In genomic region chr9:38068866-38069628, GRCh38 we compare ENCODE assay signal across 8 cellular contexts.
DNase-seq lines count a peak whose midpoint lies in the region; ATAC-seq and TF ChIP-seq lines count a peak whose summit lies in the region.

Gene SHB (minus strand): TSS chr9:38069227. CDS start chr9:38068645, 582 bp downstream.

- H3K9ac ChIP-seq in mucosa of stomach (ENCODE audit: low read length), result peak within 1 kb of the TSS; percentile 86

- peak; percentile 65 for TF ChIP-seq POLR2A in erythroblast (IDR thresholded peaks at IDR 0.05; ENCODE audit: low read length)

- no peaks in the 10 kb centered on the region for H3K27me3 ChIP-seq in mucosa of stomach (ENCODE audit: control insufficient read depth, insufficient read depth, low read length)

- DNase-seq in Ammon's horn (ENCODE audit: low spot score) (peak; percentile 90), GM19238 (ENCODE audit: insufficient read length, low spot score) (peak; percentile 96), NOMO-1 treated with dmso at 0.1 percent for 144 hours (lab: John Stamatoyannopoulos, UW; ENCODE audit: unreplicated experiment) (peak; percentile 15), activated T-cell treated with anti-CD3 and anti-CD28 coated beads for 4 hours (peak; percentile 73), erythroblast (lab: John Stamatoyannopoulos, UW) (peak; percentile 83 to 92)
- peak; percentile 53 to 71 for DNase-seq in stimulated activated CD8-positive, alpha-beta memory T cell treated with anti-CD3 and anti-CD28 coated beads, Interleukin-4, amount 100 ng/mL, for 4 hours (ENCODE audit: low read depth in 2 of 2, low spot score in 1 of 2)

- peak within 1 kb of the TSS; percentile 61 for H3K4me3 ChIP-seq in mucosa of stomach (ENCODE audit: low read length)

- ATAC-seq in HG03439 (IDR thresholded peaks at IDR 0.05; ENCODE audit: unreplicated experiment), result peak; percentile 46

- H3K9me3 ChIP-seq in mucosa of stomach (ENCODE audit: control insufficient read depth, low read length), result no peaks in the 10 kb centered on the region

- peaks cover 41% of the 10 kb centered on the region for H3K4me1 ChIP-seq in mucosa of stomach (ENCODE audit: control insufficient read depth, insufficient read depth, low read length)

- no peaks in the 10 kb centered on the region for H3K36me3 ChIP-seq in mucosa of stomach (ENCODE audit: control insufficient read depth, insufficient read depth, low read length)

Comparison
In these comparisons a context has a peak if more than half of its experiments do, and no peak if none do; other contexts are left out.
1. Peak in every context shown above with its lines: DNase-seq, ATAC-seq and H3K4me3 ChIP-seq.
2. DNase-seq: peak in every context shown above with its lines; median percentile 96 in GM19238; 90 in Ammon's horn; 88 in erythroblast; 73 in activated T-cell treated with anti-CD3 and anti-CD28 coated beads for 4 hours; 62 in stimulated activated CD8-positive, alpha-beta memory T cell treated with anti-CD3 and anti-CD28 coated beads, Interleukin-4, amount 100 ng/mL, for 4 hours; 15 in NOMO-1 treated with dmso at 0.1 percent for 144 hours.